In genomic region chr14:105090493-105091334, GRCh38 we compare ENCODE assay signal across 8 cellular contexts. TPM values are rescaled to one million over a fixed set of nuclear protein-coding genes. Genes with fewer than 3 reads are reported as not detected.
A peak's percentile ranks its signal among the peaks of the same experiment; 100 is the strongest.
DNase-seq lines count a peak whose midpoint lies in the region; ATAC-seq and TF ChIP-seq lines count a peak whose summit lies in the region.

No MANE protein-coding gene starts in this region.

- no peaks in the 10 kb centered on the region for H3K9me3 Mint-ChIP-seq in activated CD8-positive, alpha-beta T cell treated with anti-CD3 and anti-CD28 coated beads, Interleukin-2, amount 10 ng/mL, durations not matched to agents 7 days and 5 days (ENCODE audit: insufficient read depth)

- H3K4me3 ChIP-seq in DOHH2 (ENCODE audit: low read length) (no peak overlapping the region), lower lobe of right lung (no peak overlapping the region)

- H3K9me3 ChIP-seq in DOHH2 (ENCODE audit: control insufficient read depth, insufficient read depth, low read length) (no peaks in the 10 kb centered on the region), lower lobe of right lung (no peaks in the 10 kb centered on the region)

- CTCF ChIA-PET in activated CD8-positive, alpha-beta T cell treated with anti-CD3 and anti-CD28 coated beads, Interleukin-2, amount 10 ng/mL, durations not matched to agents 7 days and 5 days (lab: Charles Lee) = interaction anchor here (0.6 to 7.7 kb wide), 25 partner anchors 9 to 263 kb away, joined by 3 to 134 read pairs (median 4); partner anchors contain the start of genes BRF1, CLBA1 and GPR132

- intact Hi-C loops in lower lobe of right lung (cut with DNase I) = no loop called here

- H3K27ac Mint-ChIP-seq in activated CD8-positive, alpha-beta T cell treated with anti-CD3 and anti-CD28 coated beads, Interleukin-2, amount 10 ng/mL, durations not matched to agents 7 days and 5 days = peak overlapping the region; percentile 55

- H3K4me1 ChIP-seq in DOHH2 (ENCODE audit: control insufficient read depth, low read length) (peaks cover 19% of the 10 kb centered on the region), lower lobe of right lung (peaks cover 69% of the 10 kb centered on the region)

- no peaks in the 10 kb centered on the region for H3K36me3 Mint-ChIP-seq in activated CD8-positive, alpha-beta T cell treated with anti-CD3 and anti-CD28 coated beads, Interleukin-2, amount 10 ng/mL, durations not matched to agents 7 days and 5 days (ENCODE audit: low read depth)

- no peaks in the 10 kb centered on the region for H3F3A ChIP-seq in DOHH2 (ENCODE audit: control insufficient read depth, insufficient read depth)

- no peak overlapping the region for H3K4me2 ChIP-seq in DOHH2 (ENCODE audit: low read length)

- H3K27ac ChIP-seq in DOHH2 (ENCODE audit: low read depth, low read length) (no peak overlapping the region), lower lobe of right lung (peak overlapping the region; percentile 49)

- H3K36me3 ChIP-seq in DOHH2 (ENCODE audit: control insufficient read depth, low read length) (no peaks in the 10 kb centered on the region), lower lobe of right lung (no peaks in the 10 kb centered on the region)

- H3K27me3 ChIP-seq in DOHH2 (ENCODE audit: control insufficient read depth, low read length) (peaks cover 36% of the 10 kb centered on the region), lower lobe of right lung (ENCODE audit: low read depth) (peaks cover 15% of the 10 kb centered on the region)

- H3K4me3 Mint-ChIP-seq in activated CD8-positive, alpha-beta T cell treated with anti-CD3 and anti-CD28 coated beads, Interleukin-2, amount 10 ng/mL, durations not matched to agents 7 days and 5 days = no peak overlapping the region

- H4K20me1 ChIP-seq in DOHH2 (ENCODE audit: control insufficient read depth, insufficient read depth, low read depth, low read length) = no peaks in the 10 kb centered on the region

- TF ChIP-seq CTCF in DOHH2 (IDR thresholded peaks at IDR 0.05; ENCODE audit: low read depth, low read length, poor library complexity, severe bottlenecking) = peak; percentile 98
- peak; percentile 99 for TF ChIP-seq CTCF in lower lobe of right lung (IDR thresholded peaks at IDR 0.05)

- no peaks in the 10 kb centered on the region for H3K79me2 ChIP-seq in DOHH2 (ENCODE audit: control insufficient read depth, low read length)

- peaks cover 12% of the 10 kb centered on the region for H3K27me3 Mint-ChIP-seq in activated CD8-positive, alpha-beta T cell treated with anti-CD3 and anti-CD28 coated beads, Interleukin-2, amount 10 ng/mL, durations not matched to agents 7 days and 5 days (ENCODE audit: low read depth)

- H3K9me2 ChIP-seq in DOHH2 (replicated peaks; ENCODE audit: control insufficient read depth, low read length) = no peaks in the 10 kb centered on the region

- H3K4me1 Mint-ChIP-seq in activated CD8-positive, alpha-beta T cell treated with anti-CD3 and anti-CD28 coated beads, Interleukin-2, amount 10 ng/mL, durations not matched to agents 7 days and 5 days (ENCODE audit: low read depth) = peaks cover 36% of the 10 kb centered on the region

- DNase-seq in HK-2 (ENCODE audit: unreplicated experiment) (peak; percentile 91), NCI-H82 treated with DMSO at 0.1 percent for 48 hours (lab: John Stamatoyannopoulos, UW; ENCODE audit: unreplicated experiment) (peak; percentile 32), ecto neural progenitor cell (ENCODE audit: low spot score) (peak; percentile 94), lower lobe of right lung (peak; percentile 90)
- DNase-seq in activated CD8-positive, alpha-beta T cell treated with anti-CD3 and anti-CD28 coated beads, Interleukin-2, amount 10 ng/mL, durations not matched to agents 7 days and 5 days = peak; percentile 91
- peak; percentile 67 to 88 (median 77) for DNase-seq in stimulated activated CD4-positive, alpha-beta T cell treated with anti-CD3 and anti-CD28 coated beads, TNF-alpha, amount 100 ng/mL, for 4 hours (ENCODE audit: low read depth in 3 of 3)

- POLR2A ChIA-PET in activated CD8-positive, alpha-beta T cell treated with anti-CD3 and anti-CD28 coated beads, Interleukin-2, amount 10 ng/mL, durations not matched to agents 7 days and 5 days (lab: Charles Lee) = interaction anchor here (0.7 kb wide), 1 partner anchor 25 kb away, joined by 4 read pairs; the partner anchor contains the start of gene GPR132

- peak; percentile 47 for ATAC-seq in activated CD8-positive, alpha-beta T cell treated with anti-CD3 and anti-CD28 coated beads, Interleukin-2, amount 10 ng/mL, durations not matched to agents 7 days and 5 days
- ATAC-seq in lower lobe of right lung (peak; percentile 58 to 61), GM21367 (IDR thresholded peaks at IDR 0.05; ENCODE audit: unreplicated experiment) (no peak)

RNA-seq across cellular contexts. Expression of gene GPR132, which starts 25.5 kb away (rescaled TPM):
- 10 to 100 TPM; 35.7 to 40.4 TPM for total RNA-seq in activated CD8-positive, alpha-beta T cell treated with anti-CD3 and anti-CD28 coated beads, Interleukin-2, amount 10 ng/mL, durations not matched to agents 7 days and 5 days
- total RNA-seq in lower lobe of right lung = 7.2 TPM

Comparison
In these comparisons a context has a peak if more than half of its experiments do, and no peak if none do; other contexts are left out.
1. DNase-seq: peak in every context shown above with its lines; median percentile 94 in ecto neural progenitor cell; 91 in HK-2; 91 in activated CD8-positive, alpha-beta T cell treated with anti-CD3 and anti-CD28 coated beads, Interleukin-2, amount 10 ng/mL, durations not matched to agents 7 days and 5 days; 90 in lower lobe of right lung; 77 in stimulated activated CD4-positive, alpha-beta T cell treated with anti-CD3 and anti-CD28 coated beads, TNF-alpha, amount 100 ng/mL, for 4 hours; 32 in NCI-H82 treated with DMSO at 0.1 percent for 48 hours.